Comparison of ENCODE assay signal across 2 cellular contexts in genomic region chr1:18088077-18088594, GRCh38.
TF ChIP-seq lines count a peak whose summit lies in the region.

No MANE protein-coding gene starts in this region.

TF ChIP-seq in SK-N-SH, 30 proteins besides CTCF, POLR2A, EP300 and RAD21 (continued from another document):
- no peak for TF ChIP-seq REST (IDR thresholded peaks at IDR 0.05; ENCODE audit: low read depth, low read length)
TF ChIP-seq in SK-N-SH: peak in this region for 1.

TF ChIP-seq in SK-N-SH treated with all-trans-retinoic acid at 6 μM for 48 hours, 23 proteins besides CTCF, POLR2A, EP300 and RAD21 (continued from another document):
- no peak for TF ChIP-seq CREB5 (CRISPR knock-in tag; IDR thresholded peaks at IDR 0.05; ENCODE audit: low read depth)
- no peak for TF ChIP-seq CSRNP3 (CRISPR knock-in tag; IDR thresholded peaks at IDR 0.05)
- no peak for TF ChIP-seq ZNF8 (CRISPR knock-in tag; IDR thresholded peaks at IDR 0.05)
- TF ChIP-seq TCF4 (CRISPR knock-in tag; IDR thresholded peaks at IDR 0.05; ENCODE audit: borderline replicate concordance) = no peak
- no peak for TF ChIP-seq GLIS3 (CRISPR knock-in tag; IDR thresholded peaks at IDR 0.05)
- no peak for TF ChIP-seq PPARA (CRISPR knock-in tag; IDR thresholded peaks at IDR 0.05; ENCODE audit: borderline replicate concordance)
